In genomic region chr6:111477481-111477938, GRCh38 we compare ENCODE assay signal across 2 cellular contexts.
TF ChIP-seq lines count a peak whose summit lies in the region.

No MANE protein-coding gene starts in this region.

TF ChIP-seq in Ishikawa, 13 proteins besides CTCF, POLR2A, EP300 and RAD21:
- TF ChIP-seq USF1 (IDR thresholded peaks at IDR 0.05) (no peak), TEAD4 (IDR thresholded peaks at IDR 0.05) (no peak), ZBTB7A (IDR thresholded peaks at IDR 0.05; ENCODE audit: low read depth) (no peak), TAF1 (IDR thresholded peaks at IDR 0.05; ENCODE audit: low read depth) (no peak), FOXM1 (IDR thresholded peaks at IDR 0.05; ENCODE audit: borderline replicate concordance, low read depth) (no peak), TCF12 (IDR thresholded peaks at IDR 0.05; ENCODE audit: low read depth) (no peak), YY1 (IDR thresholded peaks at IDR 0.05; ENCODE audit: low read depth) (no peak)

TF ChIP-seq in endothelial cell of umbilical vein, 7 proteins besides CTCF, POLR2A, EP300 and RAD21:
- TF ChIP-seq POLR2AphosphoS5 (IDR thresholded peaks at IDR 0.05; ENCODE audit: insufficient read depth, low read depth, low read length): no peak
- no peak for TF ChIP-seq FOS (IDR thresholded peaks at IDR 0.05; ENCODE audit: borderline replicate concordance, insufficient read depth, low read length)
- TF ChIP-seq EZH2 (IDR thresholded peaks at IDR 0.05; ENCODE audit: borderline replicate concordance, low read depth, low read length, severe bottlenecking): no peak
- no peak for TF ChIP-seq JUN (IDR thresholded peaks at IDR 0.05; ENCODE audit: borderline replicate concordance, insufficient read depth, insufficient read length, low read depth)
- no peak for TF ChIP-seq MAX (IDR thresholded peaks at IDR 0.05; ENCODE audit: insufficient read depth, insufficient read length)
